Comparison of ENCODE assay signal across 29 cellular contexts in genomic region chr9:111375062-111375461, GRCh38. TPM values are rescaled to one million over a fixed set of nuclear protein-coding genes. Genes with fewer than 3 reads are reported as not detected.
DNase-seq lines count a peak whose midpoint lies in the region; ATAC-seq, FAIRE-seq and TF ChIP-seq lines count a peak whose summit lies in the region.
"Had no signal": no experiment of that assay in that cellular context is flagged by ENCODE, and none has a peak within 500 bp of the region (broad histone marks: within the 10 kb centered on the region; RNA-seq: fewer than 3 reads in every experiment).

No MANE protein-coding gene starts in this region.

- H3K79me2 ChIP-seq in PC-3 (ENCODE audit: low read length) (no peaks in the 10 kb centered on the region), osteoblast (ENCODE audit: insufficient read depth, low read length) (no peaks in the 10 kb centered on the region)

- H3K9ac ChIP-seq in PC-3 (ENCODE audit: low read length) (no peak overlapping the region), endodermal cell (ENCODE audit: extremely low read depth, low read length, poor library complexity, severe bottlenecking) (no peak overlapping the region)
- H3K9ac ChIP-seq: BLaER1 treated with 17β-estradiol and CSF1 and Interleukin-3, amounts not matched to agents 10 nM and 100 nM had no signal

- DNase-seq in A549 (ENCODE audit: low read depth in 1 of 2, low spot score in 1 of 2): no peak
- peak; percentile 55 for DNase-seq in PC-3
- no peak for DNase-seq in endodermal cell
- no peak for DNase-seq in osteoblast (ENCODE audit: insufficient read length, low spot score, missing footprints)
- DNase-seq in superior temporal gyrus (ENCODE audit: extremely low spot score): no peak
- no peak for DNase-seq in left cardiac atrium
- DNase-seq: 8988T; AML-193; CD4-positive, alpha-beta T cell; Kasumi-1; MG63; NCI-H1417; NCI-H1694 treated with DMSO at 0.1 percent for 48 hours; NCI-H2081; NCI-H2227 treated with DMSO at 0.1 percent for 48 hours; NCI-H526 treated with DMSO at 0.1 percent for 48 hours; RPMI8226 had no signal

- H3K27ac Mint-ChIP-seq in endodermal cell: no peak overlapping the region
- H3K27ac Mint-ChIP-seq: CD4-positive, alpha-beta T cell had no signal

- H3K4me2 ChIP-seq in A549 (peak overlapping the region; percentile 0; the same call in 1 of the 3 replicates), PC-3 (ENCODE audit: low read length) (peak overlapping the region; percentile 54), osteoblast (ENCODE audit: insufficient read depth, low read length) (no peak overlapping the region)
- H3K4me2 ChIP-seq: BLaER1 treated with 17β-estradiol and CSF1 and Interleukin-3, amounts not matched to agents 10 nM and 100 nM had no signal

- TF ChIP-seq POLR2A in A549 (IDR thresholded peaks at IDR 0.05; ENCODE audit: low read length): no peak

- no peaks in the 10 kb centered on the region for H3K27me3 Mint-ChIP-seq in endodermal cell (ENCODE audit: insufficient read depth)
- H3K27me3 Mint-ChIP-seq: CD4-positive, alpha-beta T cell had no signal

- no peak for TF ChIP-seq RAD21 in A549 (conservative IDR thresholded peaks at IDR 0.05 in 1 of 2, IDR thresholded peaks at IDR 0.05 in 1 of 2)

- H4K20me1 ChIP-seq in PC-3 (ENCODE audit: low read length) (no peaks in the 10 kb centered on the region), osteoblast (ENCODE audit: insufficient read depth, low read length) (no peaks in the 10 kb centered on the region)
- H4K20me1 ChIP-seq: BLaER1 treated with 17β-estradiol and CSF1 and Interleukin-3, amounts not matched to agents 10 nM and 100 nM had no signal

- H3K9me3 ChIP-seq in A549: no peaks in the 10 kb centered on the region
- H3K9me3 ChIP-seq in PC-3 (ENCODE audit: low read length): no peaks in the 10 kb centered on the region
- no peaks in the 10 kb centered on the region for H3K9me3 ChIP-seq in endodermal cell (ENCODE audit: control insufficient read depth, low read length)
- no peaks in the 10 kb centered on the region for H3K9me3 ChIP-seq in osteoblast (ENCODE audit: low read depth, low read length)
- H3K9me3 ChIP-seq: BLaER1 treated with 17β-estradiol and CSF1 and Interleukin-3, amounts not matched to agents 10 nM and 100 nM; MG63 had no signal

- ATAC-seq in A549: no peak
- peak; percentile 68 for ATAC-seq in PC-3
- no peak for ATAC-seq in GM18517 (IDR thresholded peaks at IDR 0.05; ENCODE audit: unreplicated experiment)
- ATAC-seq in left cardiac atrium: no peak
- ATAC-seq: HCT116, HepG2, K562 had no signal

- H3K27ac ChIP-seq in A549 (no peak overlapping the region), PC-3 (ENCODE audit: low read length) (peak overlapping the region; percentile 83), endodermal cell (ENCODE audit: low read depth, low read length) (no peak overlapping the region), osteoblast (ENCODE audit: low read depth, low read length) (peak overlapping the region; percentile 29)
- H3K27ac ChIP-seq: BLaER1 treated with 17β-estradiol and CSF1 and Interleukin-3, amounts not matched to agents 10 nM and 100 nM had no signal

- H2AFZ ChIP-seq in PC-3 (ENCODE audit: low read length) (no peak overlapping the region), osteoblast (ENCODE audit: low read length) (no peak overlapping the region)

- intact Hi-C loops in PC-3 (cut with micrococcal nuclease) (loop anchor here (1.0 kb wide), 1 partner anchor 26 kb away; no protein-coding TSS in a partner anchor), left cardiac atrium (cut with DNase I) (loop anchor here in 1 of 2 donors (10.0 kb wide), 1 partner anchor 50 kb away; no protein-coding TSS in a partner anchor)

- H3K4me3 ChIP-seq in A549 (no peak overlapping the region), PC-3 (ENCODE audit: low read length) (0 out of 2 replicates have a peak overlapping the region, but pooled peaks have one; percentile 8), endodermal cell (ENCODE audit: low read length) (no peak overlapping the region), osteoblast (ENCODE audit: insufficient read depth, low read length) (no peak overlapping the region)
- H3K4me3 ChIP-seq: BLaER1 treated with 17β-estradiol and CSF1 and Interleukin-3, amounts not matched to agents 10 nM and 100 nM; K562; MG63 had no signal

- H3K36me3 Mint-ChIP-seq in endodermal cell (ENCODE audit: low read depth): peaks cover 57% of the 10 kb centered on the region

- CTCF ChIA-PET in A549 (lab: Yijun Ruan, JAX) (interaction anchor here (1.3 to 1.7 kb wide), 2 partner anchors 9 to 16 kb away, joined by 3 to 4 read pairs; no protein-coding TSS in a partner anchor), PC-3 (lab: Charles Lee) (no interaction called here)

- peaks cover 54% of the 10 kb centered on the region for H3K36me3 ChIP-seq in PC-3 (ENCODE audit: low read depth, low read length)
- H3K36me3 ChIP-seq in endodermal cell (ENCODE audit: control insufficient read depth, insufficient read depth, low read length): peaks cover 88% of the 10 kb centered on the region
- H3K36me3 ChIP-seq in osteoblast (ENCODE audit: insufficient read depth, low read length): peaks cover 70% of the 10 kb centered on the region

- no peaks in the 10 kb centered on the region for H3K9me3 Mint-ChIP-seq in endodermal cell
- H3K9me3 Mint-ChIP-seq: CD4-positive, alpha-beta T cell had no signal

- TF ChIP-seq EP300 in A549 (IDR thresholded peaks at IDR 0.05): no peak

- POLR2A ChIA-PET in A549 (lab: Yijun Ruan, JAX) (no interaction called here), PC-3 (lab: Charles Lee; ENCODE audit: unreplicated experiment) (no interaction called here)

- BruUV-seq in PC-3 (replicated peaks; lab: Mats Ljungman, UMichigan): no TSS peak

- TF ChIP-seq CTCF in A549 (IDR thresholded peaks at IDR 0.05) (no peak), PC-3 (conservative IDR thresholded peaks at IDR 0.05; ENCODE audit: low read depth, low read length) (no peak), endodermal cell (conservative IDR thresholded peaks at IDR 0.05) (peak; percentile 32), osteoblast (IDR thresholded peaks at IDR 0.05; ENCODE audit: extremely low read depth, low read depth, low read length) (no peak)

- peaks cover 4% of the 10 kb centered on the region for H3F3A ChIP-seq in PC-3 (ENCODE audit: low read length, unreplicated experiment)

- no peak for FAIRE-seq in A549 (lab: Jason Lieb, UNC)
- FAIRE-seq: D721Med, HepG2, K562 had no signal

- H3K4me3 Mint-ChIP-seq in endodermal cell: no peak overlapping the region
- H3K4me3 Mint-ChIP-seq: CD4-positive, alpha-beta T cell had no signal

- WGBS in A549 (ENCODE audit: missing lambda C conversion rate): 56% methylated on average over 2 of the region's 2 CpGs
- 86 to 100% methylated on average over 2 of the region's 2 CpGs for WGBS in endodermal cell (ENCODE audit: insufficient coverage in 1 of 2, insufficient read length in 1 of 2), 2 experiments

- no peaks in the 10 kb centered on the region for H3K9me2 ChIP-seq in PC-3 (replicated peaks; ENCODE audit: low read length)

- no peaks in the 10 kb centered on the region for H3K27me3 ChIP-seq in PC-3 (ENCODE audit: low read length)
- no peaks in the 10 kb centered on the region for H3K27me3 ChIP-seq in endodermal cell (ENCODE audit: control insufficient read depth, insufficient read depth, low read length, poor library complexity, severe bottlenecking)
- no peaks in the 10 kb centered on the region for H3K27me3 ChIP-seq in osteoblast (ENCODE audit: insufficient read depth, low read length)
- H3K27me3 ChIP-seq: BLaER1 treated with 17β-estradiol and CSF1 and Interleukin-3, amounts not matched to agents 10 nM and 100 nM; MG63 had no signal

- H3K4me1 ChIP-seq in A549: peaks cover 15% of the 10 kb centered on the region; the same call in 2 of the 3 replicates
- peaks cover 27% of the 10 kb centered on the region for H3K4me1 ChIP-seq in PC-3 (ENCODE audit: insufficient read depth, low read length)
- no peaks in the 10 kb centered on the region for H3K4me1 ChIP-seq in endodermal cell (ENCODE audit: control insufficient read depth, insufficient read depth, low read length)
- peaks cover 9% of the 10 kb centered on the region for H3K4me1 ChIP-seq in osteoblast (ENCODE audit: insufficient read depth, low read length)
- H3K4me1 ChIP-seq: BLaER1 treated with 17β-estradiol and CSF1 and Interleukin-3, amounts not matched to agents 10 nM and 100 nM had no signal

- no peaks in the 10 kb centered on the region for H3K4me1 Mint-ChIP-seq in endodermal cell

TF ChIP-seq in A549, 52 proteins besides CTCF, POLR2A, EP300 and RAD21 (continues in another document):
- TF ChIP-seq HOXB5 (CRISPR knock-in tag; IDR thresholded peaks at IDR 0.05) (no peak), HDAC2 (IDR thresholded peaks at IDR 0.05) (no peak), PHF8 (IDR thresholded peaks at IDR 0.05; ENCODE audit: borderline replicate concordance, low read depth) (no peak), FOSL2 (IDR thresholded peaks at IDR 0.05) (no peak), FOSL2 (CRISPR knock-in tag; IDR thresholded peaks at IDR 0.05) (no peak), RNF2 (IDR thresholded peaks at IDR 0.05; ENCODE audit: borderline replicate concordance, low read depth) (no peak), MAX (IDR thresholded peaks at IDR 0.05) (no peak), MAFK (IDR thresholded peaks at IDR 0.05; ENCODE audit: partially characterized antibody) (no peak), RCOR1 (IDR thresholded peaks at IDR 0.05; ENCODE audit: low read depth, low read length) (no peak), BCL3 (IDR thresholded peaks at IDR 0.05) (no peak)

RNA-seq across cellular contexts. Expression of gene OR2K2, which starts 45.0 kb away (rescaled TPM):
- polyA plus RNA-seq in A549 (2011; rRNA removed) (not detected in 2 replicates), A549 (2017; fragmentation: RNase III; extraction: RNeasy Plus Mini Kit Qiagen cat#74134 plus additional on column Dnase treatment) (not detected in 3 replicates)
- polyA plus RNA-seq in A549 (2012; cell fraction: cytosol; rRNA removed): not detected in 2 replicates
- polyA plus RNA-seq in A549 (2012; cell fraction: nucleus; rRNA removed): 0.05 TPM in 1 of 2 replicates, not detected in the other
- not detected in 2 replicates for polyA minus RNA-seq in A549 (2011; rRNA and poly(A)+ RNA removed)
- total RNA-seq in PC-3 (2014; rRNA removed) (0.26 TPM in 1 of 2 replicates, not detected in the other), endodermal cell (not detected), osteoblast (under 0.01 TPM in 1 of 2 replicates, not detected in the other), left cardiac atrium (not detected)
- polyA plus RNA-seq in endodermal cell (2013, experiment 1 of 2): not detected
- polyA plus RNA-seq in endodermal cell (2013, experiment 2 of 2): not detected
- total RNA-seq: CD4-positive, alpha-beta T cell; Daoy; G401; H4; HepG2; HT1080; K562; NCI-H460; SK-MEL-5 had no signal
- polyA plus RNA-seq: HepG2, K562 had no signal

Comparison
In these comparisons a context has a peak if more than half of its experiments do, and no peak if none do; other contexts are left out.
1. H3K27ac ChIP-seq: peak in PC-3 (single experiment) and osteoblast (single experiment); none in A549 (0 of 2) and endodermal cell (single experiment).